ENCODE assay signal across 15 cellular contexts in genomic region chr2:56583796-56584313, GRCh38.
"Had no signal": no experiment of that assay in that cellular context is flagged by ENCODE, and none has a peak within 500 bp of the region (broad histone marks: within the 10 kb centered on the region; RNA-seq: fewer than 3 reads in every experiment).

No MANE protein-coding gene starts in this region.

- H3K36me3 Mint-ChIP-seq: stimulated activated effector memory CD8-positive, alpha-beta T cell treated with anti-CD3 and anti-CD28 coated beads, Interleukin-12 subunit alpha, Interleukin-12 subunit beta, amount 100 ng/mL, for 72 hours had no signal

- H3K9me3 Mint-ChIP-seq: endodermal cell had no signal

- DNase-seq: activated CD4-positive, alpha-beta T cell treated with anti-CD3 and anti-CD28 coated beads for 4 hours; activated CD8-positive, alpha-beta T cell treated with anti-CD3 and anti-CD28 coated beads for 36 hours; activated effector memory CD4-positive, alpha-beta T cell treated with anti-CD3 and anti-CD28 coated beads, Interleukin-2, amount 50 U/mL, for 16 hours; activated T-cell treated with anti-CD3 and anti-CD28 coated beads, Interleukin-2, amount 50 U/mL, for 48 hours; dorsolateral prefrontal cortex; endodermal cell; heart left ventricle; ovary; sigmoid colon; stimulated activated CD4-positive, alpha-beta T cell treated with anti-CD3 and anti-CD28 coated beads, Interleukin-1b, Interleukin-23, amount 100 ng/mL, for 48 hours had no signal

- H3K27ac ChIP-seq: cardiac muscle cell, dorsolateral prefrontal cortex, heart left ventricle, ovary, sigmoid colon, thoracic aorta had no signal

- H3K4me3 Mint-ChIP-seq: activated CD8-positive, alpha-beta T cell treated with anti-CD3 and anti-CD28 coated beads for 36 hours; endodermal cell; stimulated activated effector memory CD8-positive, alpha-beta T cell treated with anti-CD3 and anti-CD28 coated beads, Interleukin-12 subunit alpha, Interleukin-12 subunit beta, amount 100 ng/mL, for 72 hours had no signal

- H3K27me3 Mint-ChIP-seq: activated CD8-positive, alpha-beta T cell treated with anti-CD3 and anti-CD28 coated beads for 36 hours had no signal

- H3K4me3 ChIP-seq: cardiac muscle cell, dorsolateral prefrontal cortex, heart left ventricle, ovary, sigmoid colon, thoracic aorta had no signal

- FAIRE-seq: frontal cortex had no signal

- H3K27me3 ChIP-seq: cardiac muscle cell, dorsolateral prefrontal cortex, heart left ventricle, ovary, sigmoid colon had no signal

- H3K36me3 ChIP-seq: cardiac muscle cell, heart left ventricle, ovary, sigmoid colon, thoracic aorta had no signal

- H3K4me1 ChIP-seq: heart left ventricle, sigmoid colon had no signal

- ATAC-seq: activated CD8-positive, alpha-beta T cell treated with anti-CD3 and anti-CD28 coated beads for 36 hours; activated naive CD4-positive, alpha-beta T cell treated with anti-CD3 and anti-CD28 coated beads, Interleukin-2, amount 50 U/mL, for 72 hours; heart left ventricle; stimulated activated effector memory CD8-positive, alpha-beta T cell treated with anti-CD3 and anti-CD28 coated beads, Interleukin-12 subunit alpha, Interleukin-12 subunit beta, amount 100 ng/mL, for 72 hours had no signal

- H3K27ac Mint-ChIP-seq: activated CD8-positive, alpha-beta T cell treated with anti-CD3 and anti-CD28 coated beads for 36 hours; activated naive CD4-positive, alpha-beta T cell treated with anti-CD3 and anti-CD28 coated beads, Interleukin-2, amount 50 U/mL, for 72 hours; endodermal cell; stimulated activated effector memory CD8-positive, alpha-beta T cell treated with anti-CD3 and anti-CD28 coated beads, Interleukin-12 subunit alpha, Interleukin-12 subunit beta, amount 100 ng/mL, for 72 hours had no signal

- H3K9me3 ChIP-seq: ovary, sigmoid colon, thoracic aorta had no signal

- H3K4me1 Mint-ChIP-seq: endodermal cell; stimulated activated effector memory CD8-positive, alpha-beta T cell treated with anti-CD3 and anti-CD28 coated beads, Interleukin-12 subunit alpha, Interleukin-12 subunit beta, amount 100 ng/mL, for 72 hours had no signal
